Comparison of ENCODE assay signal across 1 cellular context in the genomic region with DNA sequence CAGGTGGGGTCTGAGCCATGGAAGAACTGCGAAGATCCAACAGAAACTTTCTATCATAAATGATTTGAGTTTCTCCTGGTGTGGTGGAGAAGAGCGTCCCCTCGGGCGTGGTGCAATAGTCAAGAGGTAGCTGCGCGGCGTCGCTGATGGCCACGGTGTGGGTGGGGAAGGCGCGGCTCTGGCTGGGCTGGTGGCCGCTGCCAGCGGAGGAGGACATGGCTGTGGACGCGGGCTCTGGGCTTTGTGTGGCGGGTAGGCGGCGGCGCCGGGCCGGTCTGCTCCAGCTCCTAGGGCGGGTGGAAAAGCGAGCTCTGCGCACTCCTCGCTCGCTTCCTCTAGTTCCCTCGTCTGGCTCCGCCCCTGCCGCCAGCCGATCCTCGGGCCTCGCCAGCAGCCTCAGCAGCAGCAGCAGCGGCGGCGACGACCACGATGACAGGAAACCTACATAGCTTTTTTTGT.
A peak's percentile ranks its signal among the peaks of the same experiment; 100 is the strongest.
TF ChIP-seq lines count a peak whose summit lies in the region.

No MANE protein-coding gene starts in this region.

TF ChIP-seq in K562, 482 proteins besides CTCF, POLR2A, EP300 and RAD21 (continued from another document and continues in another):
- TF ChIP-seq, protein P1, sequence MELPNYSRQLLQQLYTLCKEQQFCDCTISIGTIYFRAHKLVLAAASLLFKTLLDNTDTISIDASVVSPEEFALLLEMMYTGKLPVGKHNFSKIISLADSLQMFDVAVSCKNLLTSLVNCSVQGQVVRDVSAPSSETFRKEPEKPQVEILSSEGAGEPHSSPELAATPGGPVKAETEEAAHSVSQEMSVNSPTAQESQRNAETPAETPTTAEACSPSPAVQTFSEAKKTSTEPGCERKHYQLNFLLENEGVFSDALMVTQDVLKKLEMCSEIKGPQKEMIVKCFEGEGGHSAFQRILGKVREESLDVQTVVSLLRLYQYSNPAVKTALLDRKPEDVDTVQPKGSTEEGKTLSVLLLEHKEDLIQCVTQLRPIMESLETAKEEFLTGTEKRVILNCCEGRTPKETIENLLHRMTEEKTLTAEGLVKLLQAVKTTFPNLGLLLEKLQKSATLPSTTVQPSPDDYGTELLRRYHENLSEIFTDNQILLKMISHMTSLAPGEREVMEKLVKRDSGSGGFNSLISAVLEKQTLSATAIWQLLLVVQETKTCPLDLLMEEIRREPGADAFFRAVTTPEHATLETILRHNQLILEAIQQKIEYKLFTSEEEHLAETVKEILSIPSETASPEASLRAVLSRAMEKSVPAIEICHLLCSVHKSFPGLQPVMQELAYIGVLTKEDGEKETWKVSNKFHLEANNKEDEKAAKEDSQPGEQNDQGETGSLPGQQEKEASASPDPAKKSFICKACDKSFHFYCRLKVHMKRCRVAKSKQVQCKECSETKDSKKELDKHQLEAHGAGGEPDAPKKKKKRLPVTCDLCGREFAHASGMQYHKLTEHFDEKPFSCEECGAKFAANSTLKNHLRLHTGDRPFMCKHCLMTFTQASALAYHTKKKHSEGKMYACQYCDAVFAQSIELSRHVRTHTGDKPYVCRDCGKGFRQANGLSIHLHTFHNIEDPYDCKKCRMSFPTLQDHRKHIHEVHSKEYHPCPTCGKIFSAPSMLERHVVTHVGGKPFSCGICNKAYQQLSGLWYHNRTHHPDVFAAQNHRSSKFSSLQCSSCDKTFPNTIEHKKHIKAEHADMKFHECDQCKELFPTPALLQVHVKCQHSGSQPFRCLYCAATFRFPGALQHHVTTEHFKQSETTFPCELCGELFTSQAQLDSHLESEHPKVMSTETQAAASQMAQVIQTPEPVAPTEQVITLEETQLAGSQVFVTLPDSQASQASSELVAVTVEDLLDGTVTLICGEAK (IDR thresholded peaks at IDR 0.05): no peak
- TF ChIP-seq, protein P1 (CRISPR knock-in tag; IDR thresholded peaks at IDR 0.05): no peak
- no peak for TF ChIP-seq BHLHE40 (IDR thresholded peaks at IDR 0.05; ENCODE audit: low read length)
- peak; percentile 10 for TF ChIP-seq PRDM10 (IDR thresholded peaks at IDR 0.05; ENCODE audit: partially characterized antibody)
- TF ChIP-seq CCNT2 (IDR thresholded peaks at IDR 0.05; ENCODE audit: borderline replicate concordance, extremely low read depth, insufficient read length, low read depth, low read length): peak; percentile 31
- peak; percentile 27; the same call in 1 of the 2 replicates for TF ChIP-seq EGR1 (conservative IDR thresholded peaks at IDR 0.05)
- TF ChIP-seq, protein P2, sequence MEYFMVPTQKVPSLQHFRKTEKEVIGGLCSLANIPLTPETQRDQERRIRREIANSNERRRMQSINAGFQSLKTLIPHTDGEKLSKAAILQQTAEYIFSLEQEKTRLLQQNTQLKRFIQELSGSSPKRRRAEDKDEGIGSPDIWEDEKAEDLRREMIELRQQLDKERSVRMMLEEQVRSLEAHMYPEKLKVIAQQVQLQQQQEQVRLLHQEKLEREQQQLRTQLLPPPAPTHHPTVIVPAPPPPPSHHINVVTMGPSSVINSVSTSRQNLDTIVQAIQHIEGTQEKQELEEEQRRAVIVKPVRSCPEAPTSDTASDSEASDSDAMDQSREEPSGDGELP (CRISPR knock-in tag; IDR thresholded peaks at IDR 0.05; ENCODE audit: borderline replicate concordance): peak; percentile 48; the same call in 1 of the 2 replicates
- no peak for TF ChIP-seq ZBTB12 (CRISPR knock-in tag; IDR thresholded peaks at IDR 0.05)
- no peak for TF ChIP-seq THRB (CRISPR knock-in tag; conservative IDR thresholded peaks at IDR 0.05)
- TF ChIP-seq, protein P3, sequence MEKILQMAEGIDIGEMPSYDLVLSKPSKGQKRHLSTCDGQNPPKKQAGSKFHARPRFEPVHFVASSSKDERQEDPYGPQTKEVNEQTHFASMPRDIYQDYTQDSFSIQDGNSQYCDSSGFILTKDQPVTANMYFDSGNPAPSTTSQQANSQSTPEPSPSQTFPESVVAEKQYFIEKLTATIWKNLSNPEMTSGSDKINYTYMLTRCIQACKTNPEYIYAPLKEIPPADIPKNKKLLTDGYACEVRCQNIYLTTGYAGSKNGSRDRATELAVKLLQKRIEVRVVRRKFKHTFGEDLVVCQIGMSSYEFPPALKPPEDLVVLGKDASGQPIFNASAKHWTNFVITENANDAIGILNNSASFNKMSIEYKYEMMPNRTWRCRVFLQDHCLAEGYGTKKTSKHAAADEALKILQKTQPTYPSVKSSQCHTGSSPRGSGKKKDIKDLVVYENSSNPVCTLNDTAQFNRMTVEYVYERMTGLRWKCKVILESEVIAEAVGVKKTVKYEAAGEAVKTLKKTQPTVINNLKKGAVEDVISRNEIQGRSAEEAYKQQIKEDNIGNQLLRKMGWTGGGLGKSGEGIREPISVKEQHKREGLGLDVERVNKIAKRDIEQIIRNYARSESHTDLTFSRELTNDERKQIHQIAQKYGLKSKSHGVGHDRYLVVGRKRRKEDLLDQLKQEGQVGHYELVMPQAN (IDR thresholded peaks at IDR 0.05; ENCODE audit: borderline replicate concordance): no peak
- 0 out of 2 replicates have a peak, but pooled peaks have one; percentile 24 for TF ChIP-seq MAX (CRISPR knock-in tag; IDR thresholded peaks at IDR 0.05)
- no peak for TF ChIP-seq ZNF444 (CRISPR knock-in tag; IDR thresholded peaks at IDR 0.05)
- TF ChIP-seq TBL1XR1 (IDR thresholded peaks at IDR 0.05; ENCODE audit: low read length in 2 of 2): no peak
- TF ChIP-seq ZNF121 (CRISPR knock-in tag; conservative IDR thresholded peaks at IDR 0.05): no peak
- TF ChIP-seq HOXB6 (CRISPR knock-in tag; IDR thresholded peaks at IDR 0.05; ENCODE audit: borderline replicate concordance): no peak
- TF ChIP-seq ZNF282 (CRISPR knock-in tag; IDR thresholded peaks at IDR 0.05): no peak
- no peak for TF ChIP-seq NR0B1 (IDR thresholded peaks at IDR 0.05; ENCODE audit: partially characterized antibody)
- no peak for TF ChIP-seq KHSRP (IDR thresholded peaks at IDR 0.05)
- peak; percentile 44 for TF ChIP-seq RBBP5 (IDR thresholded peaks at IDR 0.05; ENCODE audit: borderline replicate concordance, insufficient read depth, low read length, poor library complexity, severe bottlenecking)
- TF ChIP-seq SMAD4 (CRISPR knock-in tag; conservative IDR thresholded peaks at IDR 0.05): peak; percentile 66
- no peak for TF ChIP-seq ZNF324 (CRISPR knock-in tag; IDR thresholded peaks at IDR 0.05)
- TF ChIP-seq, protein P4, sequence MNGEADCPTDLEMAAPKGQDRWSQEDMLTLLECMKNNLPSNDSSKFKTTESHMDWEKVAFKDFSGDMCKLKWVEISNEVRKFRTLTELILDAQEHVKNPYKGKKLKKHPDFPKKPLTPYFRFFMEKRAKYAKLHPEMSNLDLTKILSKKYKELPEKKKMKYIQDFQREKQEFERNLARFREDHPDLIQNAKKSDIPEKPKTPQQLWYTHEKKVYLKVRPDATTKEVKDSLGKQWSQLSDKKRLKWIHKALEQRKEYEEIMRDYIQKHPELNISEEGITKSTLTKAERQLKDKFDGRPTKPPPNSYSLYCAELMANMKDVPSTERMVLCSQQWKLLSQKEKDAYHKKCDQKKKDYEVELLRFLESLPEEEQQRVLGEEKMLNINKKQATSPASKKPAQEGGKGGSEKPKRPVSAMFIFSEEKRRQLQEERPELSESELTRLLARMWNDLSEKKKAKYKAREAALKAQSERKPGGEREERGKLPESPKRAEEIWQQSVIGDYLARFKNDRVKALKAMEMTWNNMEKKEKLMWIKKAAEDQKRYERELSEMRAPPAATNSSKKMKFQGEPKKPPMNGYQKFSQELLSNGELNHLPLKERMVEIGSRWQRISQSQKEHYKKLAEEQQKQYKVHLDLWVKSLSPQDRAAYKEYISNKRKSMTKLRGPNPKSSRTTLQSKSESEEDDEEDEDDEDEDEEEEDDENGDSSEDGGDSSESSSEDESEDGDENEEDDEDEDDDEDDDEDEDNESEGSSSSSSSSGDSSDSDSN (IDR thresholded peaks at IDR 0.05; ENCODE audit: borderline replicate concordance in 1 of 2, low read depth in 2 of 2, low read length in 2 of 2): peak; percentile 66 to 95; a peak in 2 of 4 replicates
- no peak for TF ChIP-seq ZFX (CRISPR knock-in tag; IDR thresholded peaks at IDR 0.05)
- no peak for TF ChIP-seq ZNF764 (CRISPR knock-in tag; IDR thresholded peaks at IDR 0.05; ENCODE audit: low read depth)
